ENCODE assay signal across 1 cellular context in genomic region chr7:5477723-5478531, GRCh38.
TF ChIP-seq lines count a peak whose summit lies in the region.

No MANE protein-coding gene starts in this region.

TF ChIP-seq in GM23338, 12 proteins besides CTCF, POLR2A, EP300 and RAD21 (continued from another document):
- TF ChIP-seq STAT1 (IDR thresholded peaks at IDR 0.05; ENCODE audit: unreplicated experiment) = no peak
- TF ChIP-seq ZNF462 (CRISPR knock-in tag; IDR thresholded peaks at IDR 0.05) = no peak
- TF ChIP-seq CREB1 (CRISPR knock-in tag; IDR thresholded peaks at IDR 0.05; ENCODE audit: low read depth) = no peak
